9 cellular contexts compared by ENCODE assay signal in the genomic region with DNA sequence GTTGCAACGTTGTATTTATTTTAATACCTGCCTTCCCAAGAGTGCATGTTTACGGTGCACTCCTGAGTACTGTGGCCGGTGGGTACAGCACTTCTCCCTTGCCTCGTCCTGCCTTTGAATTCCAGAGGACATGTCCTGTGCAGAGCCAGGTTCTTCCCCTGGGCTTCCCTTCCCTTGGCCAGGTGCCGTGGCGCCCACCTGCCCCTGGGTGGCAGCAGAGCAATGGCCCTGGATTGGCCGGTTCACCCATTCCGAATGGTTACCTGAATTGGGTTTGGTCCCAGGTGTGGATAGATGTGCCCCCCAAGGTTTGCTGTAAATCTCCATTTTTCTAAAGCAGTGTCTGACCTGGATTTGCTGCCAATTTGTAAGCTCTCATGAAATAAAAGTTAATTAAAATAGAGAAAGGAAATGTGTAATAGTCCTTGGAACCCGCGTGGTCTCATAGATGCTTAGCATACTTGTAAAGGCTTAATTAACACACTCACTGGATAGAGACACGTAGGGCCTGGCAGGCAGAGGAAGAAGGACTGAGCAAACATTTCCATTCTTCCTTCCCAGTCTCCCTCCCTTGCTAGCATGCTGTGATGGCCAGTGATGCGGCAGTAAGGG. TPM values are rescaled to one million over a fixed set of nuclear protein-coding genes. Genes with fewer than 3 reads are reported as not detected.
DNase-seq lines count a peak whose midpoint lies in the region; ATAC-seq, FAIRE-seq and TF ChIP-seq lines count a peak whose summit lies in the region.
"Had no signal": no experiment of that assay in that cellular context is flagged by ENCODE, and none has a peak within 500 bp of the region (broad histone marks: within the 10 kb centered on the region; RNA-seq: fewer than 3 reads in every experiment).

No MANE protein-coding gene starts in this region.

- no peaks in the 10 kb centered on the region for H3K9me1 ChIP-seq in keratinocyte (ENCODE audit: control insufficient read depth, extremely low read depth, insufficient read depth, low read length)

- dilution Hi-C loops in keratinocyte (cut with MboI; ENCODE audit: extremely low pct_ligation_motif_present, low sequenced_read_pairs), result no loop called here

- no peak overlapping the region for H3K9ac ChIP-seq in keratinocyte (ENCODE audit: control insufficient read depth, extremely low read depth, insufficient read depth, low read length)

- no peak overlapping the region for H3K4me3 ChIP-seq in AG10803 (ENCODE audit: low read length)
- H3K4me3 ChIP-seq in keratinocyte (ENCODE audit: control insufficient read depth in 2 of 3, extremely low read depth in 1 of 3, insufficient read depth in 2 of 3, low read depth in 1 of 3, low read length in 3 of 3), result no peak overlapping the region
- no peak overlapping the region for H3K4me3 ChIP-seq in vagina

- no peak for FAIRE-seq in keratinocyte (lab: Jason Lieb, UNC)

- H3K9me3 ChIP-seq in keratinocyte (ENCODE audit: control insufficient read depth, low read depth, low read length), result no peaks in the 10 kb centered on the region
- H3K9me3 ChIP-seq in vagina, result no peaks in the 10 kb centered on the region

- H3K27me3 ChIP-seq in keratinocyte (ENCODE audit: control insufficient read depth, extremely low read depth, insufficient read depth, low read length) (no peaks in the 10 kb centered on the region), vagina (no peaks in the 10 kb centered on the region)

- DNase-seq in AG10803 (ENCODE audit: low read depth) (no peak), GM13976 (ENCODE audit: low spot score) (no peak), SW480 (ENCODE audit: low spot score) (peak; percentile 8), keratinocyte (ENCODE audit: low read depth, low spot score) (no peak), vagina (ENCODE audit: extremely low spot score in 2 of 2) (no peak)
- DNase-seq in activated T-cell treated with anti-CD3 and anti-CD28 coated beads, Interleukin-2, amount 50 U/mL, for 48 hours, result no peak
- DNase-seq: stimulated activated naive CD4-positive, alpha-beta T cell treated with Interleukin-2 at 50 U/mL for 16 hours had no signal

- peaks cover 3% of the 10 kb centered on the region for H4K20me1 ChIP-seq in keratinocyte (ENCODE audit: control insufficient read depth, extremely low read depth, insufficient read depth, low read length)

- TF ChIP-seq CTCF in AG10803 (conservative IDR thresholded peaks at IDR 0.05; ENCODE audit: low read length) (peak; percentile 50), GM13976 (IDR thresholded peaks at IDR 0.05; ENCODE audit: borderline replicate concordance, control extremely low read depth, extremely low read depth, insufficient read depth, missing control alignments) (peak; percentile 34), keratinocyte (optimal IDR thresholded peaks at IDR 0.05 in 1 of 3, IDR thresholded peaks at IDR 0.05 in 1 of 3, conservative IDR thresholded peaks at IDR 0.05 in 1 of 3; ENCODE audit: extremely low read depth in 1 of 3, insufficient read depth in 2 of 3, low read length in 3 of 3) (peak; percentile 66 to 84 (median 72)), vagina (IDR thresholded peaks at IDR 0.05) (peak in 1 of 3 experiments; percentile 15)

- no peak for TF ChIP-seq POLR2A in vagina (IDR thresholded peaks at IDR 0.05)

- H3K4me2 ChIP-seq in keratinocyte (ENCODE audit: control insufficient read depth, extremely low read depth, insufficient read depth, low read depth, low read length), result no peak overlapping the region

- intact Hi-C loops in vagina (cut with DNase I), result no loop called here

- in situ Hi-C loops in GM13976 (cut with MboI; ENCODE audit: low sequenced_read_pairs, unreplicated experiment), result loop anchor here (25.0 kb wide), 2 partner anchors 409 to 584 kb away; a partner anchor contains a TSS

- ATAC-seq in HG02884 (IDR thresholded peaks at IDR 0.05; ENCODE audit: unreplicated experiment), result no peak
- no peak for ATAC-seq in HG03469 (IDR thresholded peaks at IDR 0.05; ENCODE audit: unreplicated experiment)

- H3K36me3 ChIP-seq in keratinocyte (ENCODE audit: control insufficient read depth in 2 of 2, extremely low read depth in 1 of 2, insufficient read depth in 2 of 2, low read length in 2 of 2) (peaks cover 3 to 7% of the 10 kb centered on the region in 2 experiments), vagina (no peaks in the 10 kb centered on the region)

- H3K27ac ChIP-seq in keratinocyte (ENCODE audit: control insufficient read depth, insufficient read depth, low read length), result no peak overlapping the region
- H3K27ac ChIP-seq in vagina, result no peak overlapping the region

- H3K79me2 ChIP-seq in keratinocyte (ENCODE audit: control insufficient read depth, insufficient read depth, low read length), result no peaks in the 10 kb centered on the region

- H2AFZ ChIP-seq in keratinocyte (ENCODE audit: control insufficient read depth, low read length), result no peak overlapping the region

- no peaks in the 10 kb centered on the region for H3K4me1 ChIP-seq in keratinocyte (ENCODE audit: control insufficient read depth, extremely low read depth, insufficient read depth, low read length)
- no peaks in the 10 kb centered on the region for H3K4me1 ChIP-seq in vagina

RNA-seq across cellular contexts. Expression of a gene that starts 40.6 kb away (rescaled TPM):
- polyA plus RNA-seq in keratinocyte, result 49.3 to 79.2 TPM (median 68.3 TPM) in 3 replicates
- 68.5 TPM for polyA plus RNA-seq in keratinocyte (2011; ENCODE audit: low read depth)
- polyA plus RNA-seq in keratinocyte (2011; cell fraction: cytosol; rRNA removed), result 55.7 and 69.1 TPM in 2 replicates
- 28.8 and 30.2 TPM in 2 replicates for polyA plus RNA-seq in keratinocyte (2011; cell fraction: nucleus; rRNA removed)
- polyA plus RNA-seq in keratinocyte (2012; ENCODE audit: low replicate concordance), result 53.8 and 77.5 TPM in 2 replicates
- 26.2 to 36.1 TPM (median 30.3 TPM) in 3 replicates for polyA minus RNA-seq in keratinocyte
- 28.6 TPM for polyA minus RNA-seq in keratinocyte (2011; cell fraction: cytosol; rRNA and poly(A)+ RNA removed)
- 9.1 and 11.6 TPM in 2 replicates for polyA minus RNA-seq in keratinocyte (2011; cell fraction: nucleus; rRNA and poly(A)+ RNA removed)
- total RNA-seq in vagina, result 24.1 TPM
